ENCODE assay signal across 1 cellular context in genomic region chr1:150268342-150268705, GRCh38.
TF ChIP-seq lines count a peak whose summit lies in the region.

No MANE protein-coding gene starts in this region.

TF ChIP-seq in endothelial cell of umbilical vein, 7 proteins besides CTCF, POLR2A, EP300 and RAD21:
- no peak for TF ChIP-seq POLR2AphosphoS5 (IDR thresholded peaks at IDR 0.05; ENCODE audit: insufficient read depth, low read depth, low read length)
- TF ChIP-seq MYC (IDR thresholded peaks at IDR 0.05; ENCODE audit: low read depth, low read length): no peak
- TF ChIP-seq, protein P1, sequence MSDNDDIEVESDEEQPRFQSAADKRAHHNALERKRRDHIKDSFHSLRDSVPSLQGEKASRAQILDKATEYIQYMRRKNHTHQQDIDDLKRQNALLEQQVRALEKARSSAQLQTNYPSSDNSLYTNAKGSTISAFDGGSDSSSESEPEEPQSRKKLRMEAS (IDR thresholded peaks at IDR 0.05; ENCODE audit: insufficient read depth, insufficient read length): no peak
- TF ChIP-seq JUN (IDR thresholded peaks at IDR 0.05; ENCODE audit: borderline replicate concordance, insufficient read depth, insufficient read length, low read depth): no peak
- TF ChIP-seq EZH2 (IDR thresholded peaks at IDR 0.05; ENCODE audit: borderline replicate concordance, low read depth, low read length, severe bottlenecking): no peak
- TF ChIP-seq FOS (IDR thresholded peaks at IDR 0.05; ENCODE audit: borderline replicate concordance, insufficient read depth, low read length): no peak
- TF ChIP-seq GATA2 (IDR thresholded peaks at IDR 0.05; ENCODE audit: insufficient read depth, insufficient read length, low read depth, low read length): no peak
